Comparison of ENCODE assay signal across 11 cellular contexts in the genomic region with DNA sequence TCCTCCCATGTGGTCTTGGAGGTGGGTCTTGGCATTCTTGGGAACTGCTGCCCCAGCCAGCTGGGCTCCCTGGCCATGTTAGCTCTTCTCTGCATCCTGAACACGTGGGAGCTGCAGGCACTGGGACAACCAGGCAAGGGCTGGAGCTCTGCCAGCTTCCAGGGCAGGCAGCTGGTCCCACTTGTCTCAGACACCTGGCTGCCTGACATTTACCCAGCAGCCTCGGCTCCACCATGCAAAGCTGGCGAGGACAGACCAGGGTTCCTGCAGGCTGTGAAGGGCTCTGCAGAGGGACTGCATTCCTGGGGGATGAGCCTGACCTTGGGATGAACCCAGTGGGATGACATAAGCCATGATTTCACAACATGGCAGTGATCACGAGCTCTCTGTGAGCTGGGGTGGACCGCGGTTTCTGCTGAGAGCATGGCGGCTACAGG.
DNase-seq lines count a peak whose midpoint lies in the region; ATAC-seq, FAIRE-seq and TF ChIP-seq lines count a peak whose summit lies in the region.
"Had no signal": no experiment of that assay in that cellular context is flagged by ENCODE, and none has a peak within 500 bp of the region (broad histone marks: within the 10 kb centered on the region; RNA-seq: fewer than 3 reads in every experiment).

No MANE protein-coding gene starts in this region.

- H2BK5ac ChIP-seq in mesenchymal stem cell (ENCODE audit: low read depth, low read length, poor library complexity, severe bottlenecking): no peak overlapping the region

- H3K27me3 ChIP-seq in colonic mucosa (no peaks in the 10 kb centered on the region), mesenchymal stem cell (ENCODE audit: control insufficient read depth in 1 of 2, insufficient read depth in 1 of 2, low read length in 2 of 2) (no peaks in the 10 kb centered on the region), MM.1S (replicated peaks; ENCODE audit: insufficient read depth, low read length) (peaks cover 35% of the 10 kb centered on the region)

- no peak overlapping the region for H2AK5ac ChIP-seq in mesenchymal stem cell (ENCODE audit: low read length, severe bottlenecking)

- no peak overlapping the region for H3K4ac ChIP-seq in mesenchymal stem cell (ENCODE audit: low read depth in 1 of 2, low read length in 2 of 2)

- H3K4me2 ChIP-seq in A549 (peak overlapping the region; percentile 12; the same call in 1 of the 3 replicates), mesenchymal stem cell (ENCODE audit: low read length, poor library complexity, severe bottlenecking) (no peak overlapping the region), MM.1S (ENCODE audit: low read depth, low read length) (no peak overlapping the region)

- TF ChIP-seq RAD21 in A549 (conservative IDR thresholded peaks at IDR 0.05 in 1 of 2, IDR thresholded peaks at IDR 0.05 in 1 of 2): no peak

- no peak for TF ChIP-seq EP300 in A549 (IDR thresholded peaks at IDR 0.05)

- no peak overlapping the region for H3K14ac ChIP-seq in mesenchymal stem cell (ENCODE audit: low read length in 2 of 2)

- CTCF ChIA-PET in A549 (lab: Yijun Ruan, JAX): interaction anchor here (1.4 kb wide), 1 partner anchor 11 kb away, joined by 4 read pairs; no protein-coding TSS in a partner anchor

- H3K9ac ChIP-seq in colonic mucosa (ENCODE audit: low read depth in 2 of 2, low read length in 2 of 2): no peak overlapping the region
- peak overlapping the region; percentile 30 for H3K9ac ChIP-seq in mesenchymal stem cell (ENCODE audit: low read length)
- no peak overlapping the region for H3K9ac ChIP-seq in MM.1S (ENCODE audit: low read length)

- no peak overlapping the region for H2BK12ac ChIP-seq in mesenchymal stem cell (ENCODE audit: low read length in 2 of 2)

- TF ChIP-seq CTCF in A549 (IDR thresholded peaks at IDR 0.05): no peak
- no peak for TF ChIP-seq CTCF in colonic mucosa (IDR thresholded peaks at IDR 0.05)
- no peak for TF ChIP-seq CTCF in MM.1S (IDR thresholded peaks at IDR 0.05; ENCODE audit: low read length)

- peak in 1 of 2 experiments; percentile 58; a peak in 3 of 6 replicates for ATAC-seq in A549
- ATAC-seq in HG03378 (IDR thresholded peaks at IDR 0.05; ENCODE audit: unreplicated experiment): no peak
- no peak for ATAC-seq in HG02588 (IDR thresholded peaks at IDR 0.05; ENCODE audit: unreplicated experiment)
- no peak for ATAC-seq in GM21825 (IDR thresholded peaks at IDR 0.05; ENCODE audit: unreplicated experiment)

- H3K36me3 ChIP-seq in colonic mucosa (no peaks in the 10 kb centered on the region), mesenchymal stem cell (ENCODE audit: control insufficient read depth in 1 of 2, insufficient read depth in 2 of 2, low read depth in 1 of 2, low read length in 2 of 2) (no peaks in the 10 kb centered on the region), MM.1S (replicated peaks; ENCODE audit: insufficient read depth, low read length) (no peaks in the 10 kb centered on the region)

- FAIRE-seq in A549 (lab: Jason Lieb, UNC): no peak

- peak overlapping the region; percentile 6 for H2AFZ ChIP-seq in mesenchymal stem cell (ENCODE audit: low read depth, low read length)
- no peak overlapping the region for H2AFZ ChIP-seq in MM.1S (ENCODE audit: low read length)

- H3K9me3 ChIP-seq in A549 (peaks cover 13% of the 10 kb centered on the region; the same call in 1 of the 3 replicates), colonic mucosa (no peaks in the 10 kb centered on the region), mesenchymal stem cell (ENCODE audit: control insufficient read depth, low read length) (no peaks in the 10 kb centered on the region), MM.1S (replicated peaks; ENCODE audit: insufficient read depth, low read length) (no peaks in the 10 kb centered on the region)

- no peaks in the 10 kb centered on the region for H3K4me1 ChIP-seq in A549
- no peaks in the 10 kb centered on the region for H3K4me1 ChIP-seq in colonic mucosa
- peaks cover 3% of the 10 kb centered on the region for H3K4me1 ChIP-seq in mesenchymal stem cell (ENCODE audit: control insufficient read depth, insufficient read depth, low read depth, low read length)
- no peaks in the 10 kb centered on the region for H3K4me1 ChIP-seq in MM.1S (ENCODE audit: low read length)

- no peaks in the 10 kb centered on the region for H4K20me1 ChIP-seq in MM.1S (ENCODE audit: insufficient read depth, low read length)

- POLR2A ChIA-PET in A549 (lab: Yijun Ruan, JAX): no interaction called here

- no peak overlapping the region for H3K23ac ChIP-seq in mesenchymal stem cell (ENCODE audit: low read length in 2 of 2)

- no peak overlapping the region for H2BK120ac ChIP-seq in mesenchymal stem cell (ENCODE audit: low read depth, low read length)

- no peak overlapping the region for H4K91ac ChIP-seq in mesenchymal stem cell (ENCODE audit: low read length)

- no peak for TF ChIP-seq POLR2A in A549 (IDR thresholded peaks at IDR 0.05; ENCODE audit: low read length)

- no peak overlapping the region for H2BK15ac ChIP-seq in mesenchymal stem cell (ENCODE audit: low read depth, poor library complexity, severe bottlenecking)

- DNase-seq in A549 (ENCODE audit: low read depth in 1 of 2, low spot score in 1 of 2): peak in 1 of 2 experiments; percentile 32
- DNase-seq in LHCN-M2 (ENCODE audit: low read depth): peak; percentile 99
- peak; percentile 36 for DNase-seq in colonic mucosa
- peak; percentile 84 for DNase-seq in mesenchymal stem cell
- no peak for DNase-seq in MM.1S
- DNase-seq: amniotic stem cell; CD4-positive, alpha-beta T cell; NCI-H2227 treated with DMSO at 0.1 percent for 48 hours had no signal

- 24% methylated on average over 7 of the region's 7 CpGs for WGBS in A549 (ENCODE audit: missing lambda C conversion rate)
- 44% methylated on average over 7 of the region's 7 CpGs for WGBS in mesenchymal stem cell

- intact Hi-C loops in colonic mucosa (cut with DNase I): no loop called here

- no peak overlapping the region for H4K8ac ChIP-seq in mesenchymal stem cell (ENCODE audit: low read length)

- peak overlapping the region in 1 of 2 experiments; percentile 13 for H3K18ac ChIP-seq in mesenchymal stem cell (ENCODE audit: low read depth in 1 of 2, low read length in 2 of 2)

- no peaks in the 10 kb centered on the region for H3K79me2 ChIP-seq in MM.1S (ENCODE audit: low read length)

- H3K4me3 ChIP-seq in A549 (no peak overlapping the region), colonic mucosa (no peak overlapping the region), mesenchymal stem cell (ENCODE audit: insufficient read depth in 1 of 2, low read depth in 1 of 2, low read length in 2 of 2) (peak overlapping the region in 1 of 2 experiments; percentile 9), MM.1S (ENCODE audit: low read length) (no peak overlapping the region)

- H3F3A ChIP-seq in MM.1S (ENCODE audit: insufficient read depth, low read length): no peaks in the 10 kb centered on the region

- H3K27ac ChIP-seq in A549 (no peak overlapping the region), colonic mucosa (no peak overlapping the region), mesenchymal stem cell (ENCODE audit: low read length, poor library complexity, severe bottlenecking) (no peak overlapping the region), MM.1S (ENCODE audit: low read length) (no peak overlapping the region)

- no peaks in the 10 kb centered on the region for H3K79me1 ChIP-seq in mesenchymal stem cell (replicated peaks; ENCODE audit: low read length, poor library complexity, severe bottlenecking)

- no peaks in the 10 kb centered on the region for H3K9me2 ChIP-seq in MM.1S (replicated peaks; ENCODE audit: insufficient read depth, low read length)

TF ChIP-seq in A549, 52 proteins besides CTCF, POLR2A, EP300 and RAD21:
- TF ChIP-seq MYC (IDR thresholded peaks at IDR 0.05; ENCODE audit: borderline replicate concordance, low read length) (no peak), CEBPB (IDR thresholded peaks at IDR 0.05) (peak in 1 of 2 experiments; percentile 43; a peak in 1 of 4 replicates)
